Comparison of ENCODE assay signal across 12 cellular contexts in genomic region chr17:41651625-41652460, GRCh38. TPM values are rescaled to one million over a fixed set of nuclear protein-coding genes. Genes with fewer than 3 reads are reported as not detected.
A peak's percentile ranks its signal among the peaks of the same experiment; 100 is the strongest.
DNase-seq lines count a peak whose midpoint lies in the region; ATAC-seq, FAIRE-seq and TF ChIP-seq lines count a peak whose summit lies in the region.
"Had no signal": no experiment of that assay in that cellular context is flagged by ENCODE, and none has a peak within 500 bp of the region (broad histone marks: within the 10 kb centered on the region; RNA-seq: fewer than 3 reads in every experiment).

No MANE protein-coding gene starts in this region.

- POLR2A ChIA-PET in A549 (lab: Yijun Ruan, JAX), result interaction anchor here (0.7 to 0.8 kb wide), 2 partner anchors 11 to 102 kb away, joined by 3 to 4 read pairs; no protein-coding TSS in a partner anchor

- intact Hi-C loops in left ventricle myocardium superior (cut with micrococcal nuclease), result loop anchor here (10.0 kb wide), 1 partner anchor 747 kb away; no protein-coding TSS in a partner anchor

- TF ChIP-seq RAD21 in A549 (conservative IDR thresholded peaks at IDR 0.05 in 1 of 2, IDR thresholded peaks at IDR 0.05 in 1 of 2), result no peak

- H3K4me3 ChIP-seq in A549, result no peak overlapping the region
- no peak overlapping the region for H3K4me3 ChIP-seq in RWPE2 (ENCODE audit: severe bottlenecking)
- H3K4me3 ChIP-seq in rectal smooth muscle tissue (ENCODE audit: low read length), result no peak overlapping the region
- H3K4me3 ChIP-seq: heart right ventricle had no signal

- TF ChIP-seq CTCF in A549 (IDR thresholded peaks at IDR 0.05) (no peak), RWPE2 (IDR thresholded peaks at IDR 0.05; ENCODE audit: poor library complexity, severe bottlenecking) (no peak)

- H3K4me1 ChIP-seq in A549 (peaks cover 52% of the 10 kb centered on the region), RWPE2 (ENCODE audit: insufficient read depth, poor library complexity, severe bottlenecking) (peaks cover 66% of the 10 kb centered on the region), rectal smooth muscle tissue (ENCODE audit: control insufficient read depth, insufficient read depth, low read length) (peaks cover 6% of the 10 kb centered on the region)

- FAIRE-seq in A549 (lab: Jason Lieb, UNC), result no peak
- FAIRE-seq: colon had no signal

- CTCF ChIA-PET in A549 (lab: Yijun Ruan, JAX), result interaction anchor here (0.6 to 20.9 kb wide), 16 partner anchors 10 to 1036 kb away, joined by 3 to 678 read pairs (median 9); partner anchors contain the start of genes KRT19 and KRT9

- H3K4me2 ChIP-seq in A549, result no peak overlapping the region

- H3K27me3 ChIP-seq in RWPE2 (ENCODE audit: insufficient read depth, poor library complexity, severe bottlenecking) (no peaks in the 10 kb centered on the region), rectal smooth muscle tissue (ENCODE audit: control insufficient read depth, insufficient read depth, low read length) (no peaks in the 10 kb centered on the region)

- no peak for TF ChIP-seq POLR2A in A549 (IDR thresholded peaks at IDR 0.05; ENCODE audit: low read length)

- no peak overlapping the region for H3K9ac ChIP-seq in rectal smooth muscle tissue (ENCODE audit: low read length)

- H3K27ac ChIP-seq in A549 (peak overlapping the region; percentile 34 to 60; a peak in 4 of 6 replicates), RWPE2 (ENCODE audit: poor library complexity, severe bottlenecking) (peak overlapping the region; percentile 99), rectal smooth muscle tissue (ENCODE audit: low read depth, low read length) (peak overlapping the region; percentile 39)
- H3K27ac ChIP-seq: heart right ventricle had no signal

- TF ChIP-seq EP300 in A549 (IDR thresholded peaks at IDR 0.05), result no peak

- ATAC-seq in A549 (no peak), RWPE2 (ENCODE audit: low read depth) (peak; percentile 48), left ventricle myocardium superior (peak; percentile 39), GM21529 (IDR thresholded peaks at IDR 0.05; ENCODE audit: unreplicated experiment) (no peak), GM21737 (IDR thresholded peaks at IDR 0.05; ENCODE audit: unreplicated experiment) (no peak)
- ATAC-seq: natural killer cell treated with Interleukin-12 subunit alpha and Interleukin-12 subunit beta and Interleukin-15 and Interleukin-18, amount 100 ng/mL, for 72 hours had no signal

- peak in 1 of 2 experiments; percentile 56 for DNase-seq in A549 (ENCODE audit: low read depth in 1 of 2, low spot score in 1 of 2)
- peak; percentile 95 for DNase-seq in RWPE2 (ENCODE audit: low spot score)
- DNase-seq in left ventricle myocardium superior, result peak; percentile 44
- no peak for DNase-seq in DMS53 treated with DMSO at 0.1 percent for 48 hours (lab: John Stamatoyannopoulos, UW; ENCODE audit: unreplicated experiment)
- DNase-seq in NCI-H345 treated with DMSO at 0.1 percent for 48 hours (lab: John Stamatoyannopoulos, UW; ENCODE audit: unreplicated experiment), result no peak
- DNase-seq: activated effector memory CD4-positive, alpha-beta T cell treated with Interleukin-2 at 50 U/mL for 16 hours; heart right ventricle had no signal

- H3K9me3 ChIP-seq in A549 (no peaks in the 10 kb centered on the region), RWPE2 (ENCODE audit: severe bottlenecking) (no peaks in the 10 kb centered on the region)
- H3K9me3 ChIP-seq: heart right ventricle had no signal

- WGBS in A549 (ENCODE audit: missing lambda C conversion rate), result 74% methylated on average over 10 of the region's 13 CpGs

- H3K36me3 ChIP-seq in RWPE2 (ENCODE audit: low read depth) (no peaks in the 10 kb centered on the region), rectal smooth muscle tissue (ENCODE audit: control insufficient read depth, insufficient read depth, low read length) (no peaks in the 10 kb centered on the region)
- H3K36me3 ChIP-seq: heart right ventricle had no signal

TF ChIP-seq in A549, 52 proteins besides CTCF, POLR2A, EP300 and RAD21:
- TF ChIP-seq ATOH8 (CRISPR knock-in tag; IDR thresholded peaks at IDR 0.05; ENCODE audit: low read depth) (no peak), EHF (CRISPR knock-in tag; IDR thresholded peaks at IDR 0.05) (0 out of 2 replicates have a peak, but pooled peaks have one; percentile 34), TP53 (CRISPR knock-in tag; IDR thresholded peaks at IDR 0.05) (no peak), BCL3 (IDR thresholded peaks at IDR 0.05) (no peak), ZSCAN20 (CRISPR knock-in tag; IDR thresholded peaks at IDR 0.05) (no peak), RFX5 (IDR thresholded peaks at IDR 0.05) (no peak), CEBPB (IDR thresholded peaks at IDR 0.05) (no peak), HMGXB4 (CRISPR knock-in tag; IDR thresholded peaks at IDR 0.05; ENCODE audit: borderline replicate concordance) (no peak), FOSB (CRISPR knock-in tag; IDR thresholded peaks at IDR 0.05) (no peak)

RNA-seq across cellular contexts. Expression of gene KRT17, which starts 27.5 kb away (rescaled TPM):
- polyA plus RNA-seq in A549 (2011; rRNA removed), result 0.78 and 1.2 TPM in 2 replicates
- polyA plus RNA-seq in A549 (2012; cell fraction: cytosol; rRNA removed), result 1.1 and 1.4 TPM in 2 replicates
- 1.2 and 2.0 TPM in 2 replicates for polyA plus RNA-seq in A549 (2012; cell fraction: nucleus; rRNA removed)
- polyA plus RNA-seq in A549 (2017; fragmentation: RNase III; extraction: RNeasy Plus Mini Kit Qiagen cat#74134 plus additional on column Dnase treatment), result 0.43 to 0.57 TPM (median 0.56 TPM) in 3 replicates
- 0.83 and 1.2 TPM in 2 replicates for polyA minus RNA-seq in A549 (2011; rRNA and poly(A)+ RNA removed)
- not detected for total RNA-seq in left ventricle myocardium superior
- total RNA-seq: heart right ventricle; natural killer cell treated with Interleukin-12 subunit alpha and Interleukin-12 subunit beta and Interleukin-15 and Interleukin-18, amount 100 ng/mL, for 72 hours had no signal

RNA-seq across cellular contexts. Expression of gene EIF1, which starts 36.8 kb away (rescaled TPM):
- polyA plus RNA-seq in A549 (2011; rRNA removed), result 873 and 1,224 TPM in 2 replicates
- polyA plus RNA-seq in A549 (2012; cell fraction: cytosol; rRNA removed), result 405 and 437 TPM in 2 replicates
- polyA plus RNA-seq in A549 (2012; cell fraction: nucleus; rRNA removed), result 286 and 291 TPM in 2 replicates
- 827 to 920 TPM (median 834 TPM) in 3 replicates for polyA plus RNA-seq in A549 (2017; fragmentation: RNase III; extraction: RNeasy Plus Mini Kit Qiagen cat#74134 plus additional on column Dnase treatment)
- polyA minus RNA-seq in A549 (2011; rRNA and poly(A)+ RNA removed), result 275 and 286 TPM in 2 replicates
- 1,209 TPM for total RNA-seq in left ventricle myocardium superior

RNA-seq across cellular contexts. Expression of gene KRT16, which starts 39.3 kb away (rescaled TPM):
- polyA plus RNA-seq in A549 (2011; rRNA removed) (0.21 and 0.28 TPM in 2 replicates), A549 (2017; fragmentation: RNase III; extraction: RNeasy Plus Mini Kit Qiagen cat#74134 plus additional on column Dnase treatment) (0.44 TPM in 1 of 3 replicates, not detected in the others)
- 0.13 and 0.28 TPM in 2 replicates for polyA plus RNA-seq in A549 (2012; cell fraction: cytosol; rRNA removed)
- polyA plus RNA-seq in A549 (2012; cell fraction: nucleus; rRNA removed), result 0.53 and 0.90 TPM in 2 replicates
- 0.29 and 0.70 TPM in 2 replicates for polyA minus RNA-seq in A549 (2011; rRNA and poly(A)+ RNA removed)
- total RNA-seq in left ventricle myocardium superior, result not detected
- total RNA-seq: natural killer cell treated with Interleukin-12 subunit alpha and Interleukin-12 subunit beta and Interleukin-15 and Interleukin-18, amount 100 ng/mL, for 72 hours had no signal

Comparison
In these comparisons a context has a peak if more than half of its experiments do, and no peak if none do; other contexts are left out.
1. ATAC-seq: peak in RWPE2 (single experiment) and left ventricle myocardium superior (single experiment); none in A549 (0 of 2), GM21529 (single experiment) and GM21737 (single experiment).
2. DNase-seq: peak in RWPE2 (single experiment) and left ventricle myocardium superior (single experiment); none in DMS53 treated with DMSO at 0.1 percent for 48 hours (single experiment) and NCI-H345 treated with DMSO at 0.1 percent for 48 hours (single experiment).
3. H3K27ac ChIP-seq: peak in every context shown above with its lines; median percentile 99 in RWPE2; 47 in A549; 39 in rectal smooth muscle tissue.